ENCODE assay signal across 9 cellular contexts in genomic region chr15:74406992-74407705, GRCh38. TPM values are rescaled to one million over a fixed set of nuclear protein-coding genes. Genes with fewer than 3 reads are reported as not detected.
A peak's percentile ranks its signal among the peaks of the same experiment; 100 is the strongest.
DNase-seq lines count a peak whose midpoint lies in the region; ATAC-seq and TF ChIP-seq lines count a peak whose summit lies in the region.
"Had no signal": no experiment of that assay in that cellular context is flagged by ENCODE, and none has a peak within 500 bp of the region (broad histone marks: within the 10 kb centered on the region; RNA-seq: fewer than 3 reads in every experiment).

No MANE protein-coding gene starts in this region.

- H3K9ac ChIP-seq in fibroblast of lung (ENCODE audit: insufficient read depth, low read length), result peak overlapping the region; percentile 37

- TF ChIP-seq CTCF in fibroblast of lung (conservative IDR thresholded peaks at IDR 0.05 in 1 of 2, IDR thresholded peaks at IDR 0.05 in 1 of 2; ENCODE audit: low read depth in 1 of 2, low read length in 2 of 2), result peak in 1 of 2 donors; percentile 10
- TF ChIP-seq CTCF in spleen (IDR thresholded peaks at IDR 0.05 in 8 of 11, conservative IDR thresholded peaks at IDR 0.05 in 3 of 11), result no peak
- TF ChIP-seq CTCF in ascending aorta (IDR thresholded peaks at IDR 0.05), result no peak

- 31 to 62% (median 51%) methylated on average over 11 to 12 of the region's 12 CpGs for WGBS in spleen, 5 donors

- DNase-seq in NCI-H2227 (lab: John Stamatoyannopoulos, UW; ENCODE audit: unreplicated experiment) (peak; percentile 8), NCI-H2227 treated with DMSO at 0.1 percent for 48 hours (lab: John Stamatoyannopoulos, UW) (no peak), RPMI7951 (ENCODE audit: low read depth) (peak; percentile 97), fibroblast of lung (ENCODE audit: low read depth in 2 of 2) (peak; percentile 78 to 97), spleen (no peak), NCI-H345 (lab: John Stamatoyannopoulos, UW) (no peak), ascending aorta (ENCODE audit: low spot score in 2 of 2) (no peak)
- DNase-seq: CD4-positive, CD25-positive, alpha-beta regulatory T cell had no signal

- peak overlapping the region; percentile 92 for H3K4me2 ChIP-seq in fibroblast of lung (ENCODE audit: extremely low read depth, insufficient read depth, low read length)

- H3K27me3 ChIP-seq in fibroblast of lung (ENCODE audit: control insufficient read depth, insufficient read depth, low read length) (no peaks in the 10 kb centered on the region), spleen (replicated peaks in 1 of 7) (no peaks in the 10 kb centered on the region), ascending aorta (no peaks in the 10 kb centered on the region)

- H3K36me3 ChIP-seq in fibroblast of lung (ENCODE audit: control insufficient read depth, insufficient read depth, low read length) (peaks cover 7% of the 10 kb centered on the region), spleen (peaks cover 0 to 33% (median 24%) of the 10 kb centered on the region in 6 donors), ascending aorta (no peaks in the 10 kb centered on the region)

- peak overlapping the region; percentile 94 for H2AFZ ChIP-seq in fibroblast of lung (ENCODE audit: low read length)

- no peaks in the 10 kb centered on the region for H3K9me3 ChIP-seq in fibroblast of lung (ENCODE audit: control insufficient read depth, insufficient read depth, low read depth, low read length)
- no peaks in the 10 kb centered on the region for H3K9me3 ChIP-seq in spleen
- H3K9me3 ChIP-seq in ascending aorta, result no peaks in the 10 kb centered on the region

- H4K20me1 ChIP-seq in fibroblast of lung (ENCODE audit: control insufficient read depth, extremely low read depth, insufficient read depth, low read length), result no peaks in the 10 kb centered on the region

- peaks cover 18% of the 10 kb centered on the region for H3K4me1 ChIP-seq in fibroblast of lung (ENCODE audit: control insufficient read depth, extremely low read depth, insufficient read depth, low read length)
- peaks cover 57 to 100% (median 86%) of the 10 kb centered on the region in 6 donors for H3K4me1 ChIP-seq in spleen
- H3K4me1 ChIP-seq in ascending aorta, result no peaks in the 10 kb centered on the region

- ATAC-seq in GM19452 (IDR thresholded peaks at IDR 0.05; ENCODE audit: unreplicated experiment), result no peak

- intact Hi-C loops in spleen (cut with DNase I; ENCODE audit: low total_unique reads), result no loop called here
- intact Hi-C loops in ascending aorta (cut with DNase I), result no loop called here

- TF ChIP-seq POLR2A in spleen (IDR thresholded peaks at IDR 0.05), result no peak

- H3K4me3 ChIP-seq in fibroblast of lung (replicated peaks in 1 of 4; ENCODE audit: control extremely low read depth in 1 of 4, insufficient read depth in 1 of 4, low read depth in 3 of 4, low read length in 4 of 4), result no peak overlapping the region
- H3K4me3 ChIP-seq in spleen, result no peak overlapping the region
- H3K4me3 ChIP-seq in ascending aorta, result no peak overlapping the region

- H3K79me2 ChIP-seq in fibroblast of lung (ENCODE audit: control insufficient read depth, insufficient read depth, low read length), result no peaks in the 10 kb centered on the region

- peak overlapping the region; percentile 84 for H3K27ac ChIP-seq in fibroblast of lung (ENCODE audit: insufficient read depth, low read length)
- H3K27ac ChIP-seq in spleen, result peak overlapping the region; percentile 48 to 93 (median 82)
- H3K27ac ChIP-seq in ascending aorta, result no peak overlapping the region

RNA-seq across cellular contexts. Expression of gene SEMA7A, which starts 26.6 kb away (rescaled TPM):
- 20.7 and 20.8 TPM in 2 replicates for total RNA-seq in RPMI7951 (2014; rRNA removed; shearing (Covaris generic))
- total RNA-seq in fibroblast of lung (2.3 and 5.6 TPM in 2 replicates), spleen (100 to 1,000 TPM in 5 of 7 donors, 10 to 100 TPM in 2; 74.9 to 150 (median 132) TPM), ascending aorta (5.5 TPM)
- polyA plus RNA-seq in fibroblast of lung (12.5 and 18.5 TPM in 2 replicates), spleen (100 to 1,000 TPM in 1 of 3 donors, 10 to 100 TPM in 2; 41.6 to 154 (median 78.4) TPM)
- polyA plus RNA-seq in fibroblast of lung (2012), result 16.1 and 22.2 TPM in 2 replicates
- 18.9 and 29.8 TPM in 2 replicates for polyA minus RNA-seq in fibroblast of lung (ENCODE audit: low replicate concordance)

RNA-seq across cellular contexts. Expression of gene CYP11A1, which starts 39.7 kb away (rescaled TPM):
- not detected in 2 replicates for total RNA-seq in RPMI7951 (2014; rRNA removed; shearing (Covaris generic))
- total RNA-seq in fibroblast of lung (0.33 and 0.51 TPM in 2 replicates), spleen (10 to 100 TPM in 1 of 7 donors, 1 to 10 TPM in 6; 3.2 to 14.3 (median 5.0) TPM), ascending aorta (62.4 TPM)
- polyA plus RNA-seq in fibroblast of lung (0.05 and 0.07 TPM in 2 replicates), spleen (1 to 10 TPM; 1.6 to 3.6 (median 1.7) TPM)
- polyA plus RNA-seq in fibroblast of lung (2012), result 0.15 TPM in 1 of 2 replicates, not detected in the other
- 3.1 TPM in 1 of 2 replicates, not detected in the other for polyA minus RNA-seq in fibroblast of lung (ENCODE audit: low replicate concordance)
- total RNA-seq: CD4-positive, CD25-positive, alpha-beta regulatory T cell had no signal
- polyA plus RNA-seq: CD4-positive, CD25-positive, alpha-beta regulatory T cell had no signal

RNA-seq across cellular contexts. Expression of gene UBL7, which starts 53.8 kb away (rescaled TPM):
- 96.5 and 121 TPM in 2 replicates for total RNA-seq in RPMI7951 (2014; rRNA removed; shearing (Covaris generic))
- total RNA-seq in fibroblast of lung, result 30.6 and 31.9 TPM in 2 replicates
- 36.8 and 44.9 TPM in 2 replicates for polyA plus RNA-seq in fibroblast of lung
- 47.3 and 63.3 TPM in 2 replicates for polyA plus RNA-seq in fibroblast of lung (2012)
- polyA minus RNA-seq in fibroblast of lung (ENCODE audit: low replicate concordance), result 91.6 and 102 TPM in 2 replicates
- 10 to 100 TPM; 37.4 to 83.9 (median 47.8) TPM for total RNA-seq in spleen
- polyA plus RNA-seq in spleen, result 10 to 100 TPM; 36.9 to 58.2 (median 42.3) TPM
- total RNA-seq in ascending aorta, result 63.4 TPM

Comparison
In these comparisons a context has a peak if more than half of its experiments do, and no peak if none do; other contexts are left out.
1. DNase-seq: peak in NCI-H2227 (single experiment), RPMI7951 (single experiment) and fibroblast of lung (2 of 2); none in NCI-H2227 treated with DMSO at 0.1 percent for 48 hours (single experiment), spleen (single experiment), NCI-H345 (single experiment) and ascending aorta (0 of 2).
2. H3K27ac ChIP-seq: peak in fibroblast of lung (single experiment) and spleen (8 of 8); none in ascending aorta (0 of 2).